In genomic region chr1:39575191-39576015, GRCh38 we compare ENCODE assay signal across 1 cellular context.
TF ChIP-seq lines count a peak whose summit lies in the region.

No MANE protein-coding gene starts in this region.

TF ChIP-seq in HepG2, 621 proteins besides CTCF, POLR2A, EP300 and RAD21 (continued from another document and continues in another):
- TF ChIP-seq RBFOX2 (IDR thresholded peaks at IDR 0.05; ENCODE audit: low read depth, low read length) (peak; percentile 66; the same call in 1 of the 2 replicates), ZNF12 (CRISPR knock-in tag; IDR thresholded peaks at IDR 0.05) (0 out of 2 replicates have a peak, but pooled peaks have one; percentile 12), HHEX (CRISPR knock-in tag; IDR thresholded peaks at IDR 0.05) (no peak), ZC3H4 (CRISPR knock-in tag; IDR thresholded peaks at IDR 0.05; ENCODE audit: borderline replicate concordance) (no peak), ZSCAN12 (CRISPR knock-in tag; IDR thresholded peaks at IDR 0.05) (no peak), HOXA3 (CRISPR knock-in tag; IDR thresholded peaks at IDR 0.05) (peak; percentile 21; the same call in 1 of the 2 replicates), SAP130 (CRISPR knock-in tag; IDR thresholded peaks at IDR 0.05; ENCODE audit: low read depth) (peak; percentile 20; the same call in 1 of the 2 replicates), LCORL (IDR thresholded peaks at IDR 0.05) (no peak), LCORL (CRISPR knock-in tag; IDR thresholded peaks at IDR 0.05) (no peak), ZNF441 (CRISPR knock-in tag; IDR thresholded peaks at IDR 0.05; ENCODE audit: borderline replicate concordance) (no peak), ZNF362 (CRISPR knock-in tag; IDR thresholded peaks at IDR 0.05; ENCODE audit: borderline replicate concordance) (no peak), ZFX (CRISPR knock-in tag; IDR thresholded peaks at IDR 0.05; ENCODE audit: low read depth) (peak; percentile 51; the same call in 1 of the 2 replicates), SPEN (CRISPR knock-in tag; IDR thresholded peaks at IDR 0.05; ENCODE audit: low read depth) (no peak), CENPX (CRISPR knock-in tag; IDR thresholded peaks at IDR 0.05) (no peak), RCOR2 (CRISPR knock-in tag; IDR thresholded peaks at IDR 0.05) (no peak), ZNF674 (CRISPR knock-in tag; IDR thresholded peaks at IDR 0.05; ENCODE audit: low read depth) (no peak), PREB (CRISPR knock-in tag; IDR thresholded peaks at IDR 0.05) (no peak), ZNF784 (CRISPR knock-in tag; IDR thresholded peaks at IDR 0.05; ENCODE audit: borderline replicate concordance) (no peak), CEBPB (IDR thresholded peaks at IDR 0.05; ENCODE audit: borderline replicate concordance, low read depth, low read length) (no peak), ZBTB40 (IDR thresholded peaks at IDR 0.05) (no peak), ZBTB40 (CRISPR knock-in tag; IDR thresholded peaks at IDR 0.05) (0 out of 2 replicates have a peak, but pooled peaks have one; percentile 26), ZNF225 (CRISPR knock-in tag; IDR thresholded peaks at IDR 0.05) (0 out of 2 replicates have a peak, but pooled peaks have one; percentile 47), ZNF563 (CRISPR knock-in tag; IDR thresholded peaks at IDR 0.05) (no peak), YEATS4 (CRISPR knock-in tag; IDR thresholded peaks at IDR 0.05; ENCODE audit: borderline replicate concordance) (peak; percentile 52; the same call in 1 of the 2 replicates), RAD51 (IDR thresholded peaks at IDR 0.05; ENCODE audit: borderline replicate concordance) (no peak), ZNF296 (CRISPR knock-in tag; conservative IDR thresholded peaks at IDR 0.05) (no peak), REL (CRISPR knock-in tag; conservative IDR thresholded peaks at IDR 0.05) (0 out of 2 replicates have a peak, but pooled peaks have one; percentile 18)
- TF ChIP-seq, protein P1, sequence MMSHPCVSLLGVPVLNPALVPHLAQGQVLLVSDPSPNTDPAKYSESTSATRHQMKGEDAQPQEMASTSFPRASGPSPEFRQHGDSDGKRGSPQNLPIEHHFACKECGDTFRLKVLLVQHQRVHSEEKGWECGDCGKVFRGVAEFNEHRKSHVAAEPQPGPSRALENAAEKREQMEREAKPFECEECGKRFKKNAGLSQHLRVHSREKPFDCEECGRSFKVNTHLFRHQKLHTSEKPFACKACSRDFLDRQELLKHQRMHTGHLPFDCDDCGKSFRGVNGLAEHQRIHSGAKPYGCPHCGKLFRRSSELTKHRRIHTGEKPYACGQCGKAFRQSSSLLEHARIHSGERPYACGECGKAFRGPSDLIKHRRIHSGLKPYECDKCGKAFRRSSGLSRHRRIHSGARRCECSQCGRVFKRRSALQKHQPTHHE (CRISPR knock-in tag; IDR thresholded peaks at IDR 0.05; ENCODE audit: borderline replicate concordance), result no peak
- TF ChIP-seq, protein P2, sequence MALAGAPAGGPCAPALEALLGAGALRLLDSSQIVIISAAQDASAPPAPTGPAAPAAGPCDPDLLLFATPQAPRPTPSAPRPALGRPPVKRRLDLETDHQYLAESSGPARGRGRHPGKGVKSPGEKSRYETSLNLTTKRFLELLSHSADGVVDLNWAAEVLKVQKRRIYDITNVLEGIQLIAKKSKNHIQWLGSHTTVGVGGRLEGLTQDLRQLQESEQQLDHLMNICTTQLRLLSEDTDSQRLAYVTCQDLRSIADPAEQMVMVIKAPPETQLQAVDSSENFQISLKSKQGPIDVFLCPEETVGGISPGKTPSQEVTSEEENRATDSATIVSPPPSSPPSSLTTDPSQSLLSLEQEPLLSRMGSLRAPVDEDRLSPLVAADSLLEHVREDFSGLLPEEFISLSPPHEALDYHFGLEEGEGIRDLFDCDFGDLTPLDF (CRISPR knock-in tag; IDR thresholded peaks at IDR 0.05), result no peak
- TF ChIP-seq, protein P3, sequence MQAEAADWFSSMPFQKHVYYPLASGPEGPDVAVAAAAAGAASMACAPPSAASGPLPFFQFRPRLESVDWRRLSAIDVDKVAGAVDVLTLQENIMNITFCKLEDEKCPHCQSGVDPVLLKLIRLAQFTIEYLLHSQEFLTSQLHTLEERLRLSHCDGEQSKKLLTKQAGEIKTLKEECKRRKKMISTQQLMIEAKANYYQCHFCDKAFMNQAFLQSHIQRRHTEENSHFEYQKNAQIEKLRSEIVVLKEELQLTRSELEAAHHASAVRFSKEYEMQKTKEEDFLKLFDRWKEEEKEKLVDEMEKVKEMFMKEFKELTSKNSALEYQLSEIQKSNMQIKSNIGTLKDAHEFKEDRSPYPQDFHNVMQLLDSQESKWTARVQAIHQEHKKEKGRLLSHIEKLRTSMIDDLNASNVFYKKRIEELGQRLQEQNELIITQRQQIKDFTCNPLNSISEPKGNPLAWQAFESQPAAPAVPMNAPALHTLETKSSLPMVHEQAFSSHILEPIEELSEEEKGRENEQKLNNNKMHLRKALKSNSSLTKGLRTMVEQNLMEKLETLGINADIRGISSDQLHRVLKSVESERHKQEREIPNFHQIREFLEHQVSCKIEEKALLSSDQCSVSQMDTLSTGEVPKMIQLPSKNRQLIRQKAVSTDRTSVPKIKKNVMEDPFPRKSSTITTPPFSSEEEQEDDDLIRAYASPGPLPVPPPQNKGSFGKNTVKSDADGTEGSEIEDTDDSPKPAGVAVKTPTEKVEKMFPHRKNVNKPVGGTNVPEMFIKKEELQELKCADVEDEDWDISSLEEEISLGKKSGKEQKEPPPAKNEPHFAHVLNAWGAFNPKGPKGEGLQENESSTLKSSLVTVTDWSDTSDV (CRISPR knock-in tag; IDR thresholded peaks at IDR 0.05), result 0 out of 2 replicates have a peak, but pooled peaks have one; percentile 28
- TF ChIP-seq, protein P4, sequence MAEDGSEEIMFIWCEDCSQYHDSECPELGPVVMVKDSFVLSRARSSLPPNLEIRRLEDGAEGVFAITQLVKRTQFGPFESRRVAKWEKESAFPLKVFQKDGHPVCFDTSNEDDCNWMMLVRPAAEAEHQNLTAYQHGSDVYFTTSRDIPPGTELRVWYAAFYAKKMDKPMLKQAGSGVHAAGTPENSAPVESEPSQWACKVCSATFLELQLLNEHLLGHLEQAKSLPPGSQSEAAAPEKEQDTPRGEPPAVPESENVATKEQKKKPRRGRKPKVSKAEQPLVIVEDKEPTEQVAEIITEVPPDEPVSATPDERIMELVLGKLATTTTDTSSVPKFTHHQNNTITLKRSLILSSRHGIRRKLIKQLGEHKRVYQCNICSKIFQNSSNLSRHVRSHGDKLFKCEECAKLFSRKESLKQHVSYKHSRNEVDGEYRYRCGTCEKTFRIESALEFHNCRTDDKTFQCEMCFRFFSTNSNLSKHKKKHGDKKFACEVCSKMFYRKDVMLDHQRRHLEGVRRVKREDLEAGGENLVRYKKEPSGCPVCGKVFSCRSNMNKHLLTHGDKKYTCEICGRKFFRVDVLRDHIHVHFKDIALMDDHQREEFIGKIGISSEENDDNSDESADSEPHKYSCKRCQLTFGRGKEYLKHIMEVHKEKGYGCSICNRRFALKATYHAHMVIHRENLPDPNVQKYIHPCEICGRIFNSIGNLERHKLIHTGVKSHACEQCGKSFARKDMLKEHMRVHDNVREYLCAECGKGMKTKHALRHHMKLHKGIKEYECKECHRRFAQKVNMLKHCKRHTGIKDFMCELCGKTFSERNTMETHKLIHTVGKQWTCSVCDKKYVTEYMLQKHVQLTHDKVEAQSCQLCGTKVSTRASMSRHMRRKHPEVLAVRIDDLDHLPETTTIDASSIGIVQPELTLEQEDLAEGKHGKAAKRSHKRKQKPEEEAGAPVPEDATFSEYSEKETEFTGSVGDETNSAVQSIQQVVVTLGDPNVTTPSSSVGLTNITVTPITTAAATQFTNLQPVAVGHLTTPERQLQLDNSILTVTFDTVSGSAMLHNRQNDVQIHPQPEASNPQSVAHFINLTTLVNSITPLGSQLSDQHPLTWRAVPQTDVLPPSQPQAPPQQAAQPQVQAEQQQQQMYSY (CRISPR knock-in tag; IDR thresholded peaks at IDR 0.05), result no peak
- TF ChIP-seq, protein P5, sequence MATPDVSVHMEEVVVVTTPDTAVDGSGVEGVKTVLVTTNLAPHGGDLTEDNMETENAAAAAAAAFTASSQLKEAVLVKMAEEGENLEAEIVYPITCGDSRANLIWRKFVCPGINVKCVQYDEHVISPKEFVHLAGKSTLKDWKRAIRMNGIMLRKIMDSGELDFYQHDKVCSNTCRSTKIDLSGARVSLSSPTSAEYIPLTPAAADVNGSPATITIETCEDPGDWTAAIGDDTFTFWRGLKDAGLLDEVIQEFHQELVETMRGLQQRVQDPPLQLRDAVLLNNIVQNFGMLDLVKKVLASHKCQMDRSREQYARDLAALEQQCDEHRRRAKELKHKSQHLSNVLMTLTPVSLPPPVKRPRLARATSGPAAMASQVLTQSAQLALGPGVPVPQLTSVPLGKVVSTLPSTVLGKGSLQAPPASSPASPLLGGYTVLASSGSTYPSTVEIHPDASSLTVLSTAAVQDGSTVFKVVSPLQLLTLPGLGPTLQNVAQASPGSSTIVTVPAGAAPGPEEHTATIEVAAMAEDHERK (CRISPR knock-in tag; IDR thresholded peaks at IDR 0.05; ENCODE audit: low read depth), result no peak
